Comparison of ENCODE assay signal across 1 cellular context in the genomic region with DNA sequence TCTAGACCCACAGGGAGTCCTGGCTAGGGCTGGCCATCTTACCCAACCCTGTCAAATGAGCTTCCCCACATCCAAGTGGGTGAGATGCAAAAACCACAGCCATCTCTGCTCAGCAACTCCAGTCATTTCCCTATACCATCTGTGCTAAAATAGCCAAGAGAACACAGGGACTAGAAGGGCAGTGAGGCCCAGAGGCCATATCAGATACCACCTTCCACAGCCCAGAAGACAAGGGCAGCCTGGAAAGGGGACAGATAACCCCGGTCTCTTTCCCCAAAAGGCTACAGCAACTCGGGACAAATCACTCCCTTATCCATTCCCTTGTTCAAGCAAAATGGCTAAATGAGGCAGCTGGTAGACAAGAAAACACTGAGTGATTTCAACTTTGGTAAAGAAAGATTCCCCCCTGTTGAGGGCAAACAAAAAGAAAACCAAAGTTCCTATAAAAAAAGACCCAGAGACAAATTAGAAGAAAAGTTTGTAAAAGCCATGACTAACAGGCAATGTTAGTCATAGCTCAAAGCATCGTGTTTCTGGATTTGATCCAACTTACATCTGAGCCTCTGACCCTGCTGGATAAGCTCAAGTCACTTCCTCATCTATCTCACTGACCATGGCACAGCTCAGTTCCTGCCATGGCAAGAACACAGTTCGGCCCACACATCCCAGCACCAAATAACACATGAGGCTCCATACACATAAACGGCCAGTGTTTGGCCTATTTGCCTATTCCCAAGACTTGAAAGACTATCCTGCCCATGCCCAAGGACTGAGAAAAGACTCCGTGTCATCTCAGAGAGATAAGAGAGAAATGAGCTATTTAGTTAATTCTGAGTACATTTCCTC.
TF ChIP-seq lines count a peak whose summit lies in the region.

No MANE protein-coding gene starts in this region.

TF ChIP-seq in K562, 482 proteins besides CTCF, POLR2A, EP300 and RAD21 (continued from another document and continues in another):
- TF ChIP-seq, protein P1, sequence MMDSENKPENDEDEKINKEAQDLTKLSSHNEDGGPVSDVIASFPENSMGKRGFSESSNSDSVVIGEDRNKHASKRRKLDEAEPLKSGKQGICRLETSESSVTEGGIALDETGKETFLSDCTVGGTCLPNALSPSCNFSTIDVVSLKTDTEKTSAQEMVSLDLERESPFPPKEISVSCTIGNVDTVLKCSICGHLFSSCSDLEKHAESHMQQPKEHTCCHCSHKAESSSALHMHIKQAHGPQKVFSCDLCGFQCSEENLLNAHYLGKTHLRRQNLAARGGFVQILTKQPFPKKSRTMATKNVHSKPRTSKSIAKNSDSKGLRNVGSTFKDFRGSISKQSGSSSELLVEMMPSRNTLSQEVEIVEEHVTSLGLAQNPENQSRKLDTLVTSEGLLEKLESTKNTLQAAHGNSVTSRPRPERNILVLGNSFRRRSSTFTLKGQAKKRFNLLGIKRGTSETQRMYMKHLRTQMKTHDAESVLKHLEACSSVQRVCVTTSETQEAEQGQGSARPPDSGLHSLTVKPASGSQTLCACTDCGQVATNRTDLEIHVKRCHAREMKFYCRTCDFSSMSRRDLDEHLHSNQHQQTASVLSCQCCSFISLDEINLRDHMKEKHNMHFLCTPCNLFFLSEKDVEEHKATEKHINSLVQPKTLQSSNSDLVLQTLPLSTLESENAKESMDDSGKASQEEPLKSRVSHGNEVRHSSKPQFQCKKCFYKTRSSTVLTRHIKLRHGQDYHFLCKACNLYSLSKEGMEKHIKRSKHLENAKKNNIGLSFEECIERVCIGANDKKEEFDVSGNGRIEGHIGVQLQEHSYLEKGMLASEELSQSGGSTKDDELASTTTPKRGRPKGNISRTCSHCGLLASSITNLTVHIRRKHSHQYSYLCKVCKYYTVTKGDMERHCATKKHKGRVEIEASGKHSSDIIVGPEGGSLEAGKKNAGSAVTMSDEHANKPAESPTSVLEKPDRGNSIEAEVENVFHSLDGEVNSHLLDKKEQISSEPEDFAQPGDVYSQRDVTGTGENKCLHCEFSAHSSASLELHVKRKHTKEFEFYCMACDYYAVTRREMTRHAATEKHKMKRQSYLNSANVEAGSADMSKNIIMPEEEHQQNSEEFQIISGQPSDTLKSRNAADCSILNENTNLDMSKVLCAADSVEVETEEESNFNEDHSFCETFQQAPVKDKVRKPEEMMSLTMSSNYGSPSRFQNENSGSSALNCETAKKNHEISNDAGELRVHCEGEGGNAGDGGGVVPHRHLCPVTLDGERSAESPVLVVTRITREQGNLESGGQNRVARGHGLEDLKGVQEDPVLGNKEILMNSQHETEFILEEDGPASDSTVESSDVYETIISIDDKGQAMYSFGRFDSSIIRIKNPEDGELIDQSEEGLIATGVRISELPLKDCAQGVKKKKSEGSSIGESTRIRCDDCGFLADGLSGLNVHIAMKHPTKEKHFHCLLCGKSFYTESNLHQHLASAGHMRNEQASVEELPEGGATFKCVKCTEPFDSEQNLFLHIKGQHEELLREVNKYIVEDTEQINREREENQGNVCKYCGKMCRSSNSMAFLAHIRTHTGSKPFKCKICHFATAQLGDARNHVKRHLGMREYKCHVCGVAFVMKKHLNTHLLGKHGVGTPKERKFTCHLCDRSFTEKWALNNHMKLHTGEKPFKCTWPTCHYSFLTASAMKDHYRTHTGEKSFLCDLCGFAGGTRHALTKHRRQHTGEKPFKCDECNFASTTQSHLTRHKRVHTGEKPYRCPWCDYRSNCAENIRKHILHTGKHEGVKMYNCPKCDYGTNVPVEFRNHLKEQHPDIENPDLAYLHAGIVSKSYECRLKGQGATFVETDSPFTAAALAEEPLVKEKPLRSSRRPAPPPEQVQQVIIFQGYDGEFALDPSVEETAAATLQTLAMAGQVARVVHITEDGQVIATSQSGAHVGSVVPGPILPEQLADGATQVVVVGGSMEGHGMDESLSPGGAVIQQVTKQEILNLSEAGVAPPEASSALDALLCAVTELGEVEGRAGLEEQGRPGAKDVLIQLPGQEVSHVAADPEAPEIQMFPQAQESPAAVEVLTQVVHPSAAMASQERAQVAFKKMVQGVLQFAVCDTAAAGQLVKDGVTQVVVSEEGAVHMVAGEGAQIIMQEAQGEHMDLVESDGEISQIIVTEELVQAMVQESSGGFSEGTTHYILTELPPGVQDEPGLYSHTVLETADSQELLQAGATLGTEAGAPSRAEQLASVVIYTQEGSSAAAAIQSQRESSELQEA (IDR thresholded peaks at IDR 0.05; ENCODE audit: low read depth), result no peak
- TF ChIP-seq FOXM1 (IDR thresholded peaks at IDR 0.05; ENCODE audit: low read depth), result no peak
- TF ChIP-seq FOXM1 (CRISPR knock-in tag; IDR thresholded peaks at IDR 0.05; ENCODE audit: low read depth), result no peak
- no peak for TF ChIP-seq ZNF232 (CRISPR knock-in tag; IDR thresholded peaks at IDR 0.05)
- peak; percentile 72 for TF ChIP-seq CBFA2T3 (IDR thresholded peaks at IDR 0.05)
- TF ChIP-seq ATF1 (CRISPR knock-in tag; IDR thresholded peaks at IDR 0.05), result no peak
- TF ChIP-seq ATF1 (tag; IDR thresholded peaks at IDR 0.05), result peak; percentile 30; the same call in 1 of the 2 replicates
- no peak; the same call in 1 of the 2 replicates for TF ChIP-seq MTA2 (IDR thresholded peaks at IDR 0.05; ENCODE audit: low read depth)
- TF ChIP-seq ZNF707 (CRISPR knock-in tag; conservative IDR thresholded peaks at IDR 0.05), result no peak
- TF ChIP-seq RBFOX2 (IDR thresholded peaks at IDR 0.05; ENCODE audit: low read depth, low read length), result no peak
- TF ChIP-seq MYNN (IDR thresholded peaks at IDR 0.05), result peak; percentile 81; the same call in 1 of the 2 replicates
- TF ChIP-seq MYNN (CRISPR knock-in tag; IDR thresholded peaks at IDR 0.05), result no peak
- no peak for TF ChIP-seq ZFP36 (IDR thresholded peaks at IDR 0.05; ENCODE audit: low read depth, low read length, partially characterized antibody)
- TF ChIP-seq DMBX1 (CRISPR knock-in tag; IDR thresholded peaks at IDR 0.05; ENCODE audit: borderline replicate concordance), result peak; percentile 69; the same call in 1 of the 2 replicates
- TF ChIP-seq CBX1 (IDR thresholded peaks at IDR 0.05; ENCODE audit: low read depth), result no peak
- TF ChIP-seq, protein P2, sequence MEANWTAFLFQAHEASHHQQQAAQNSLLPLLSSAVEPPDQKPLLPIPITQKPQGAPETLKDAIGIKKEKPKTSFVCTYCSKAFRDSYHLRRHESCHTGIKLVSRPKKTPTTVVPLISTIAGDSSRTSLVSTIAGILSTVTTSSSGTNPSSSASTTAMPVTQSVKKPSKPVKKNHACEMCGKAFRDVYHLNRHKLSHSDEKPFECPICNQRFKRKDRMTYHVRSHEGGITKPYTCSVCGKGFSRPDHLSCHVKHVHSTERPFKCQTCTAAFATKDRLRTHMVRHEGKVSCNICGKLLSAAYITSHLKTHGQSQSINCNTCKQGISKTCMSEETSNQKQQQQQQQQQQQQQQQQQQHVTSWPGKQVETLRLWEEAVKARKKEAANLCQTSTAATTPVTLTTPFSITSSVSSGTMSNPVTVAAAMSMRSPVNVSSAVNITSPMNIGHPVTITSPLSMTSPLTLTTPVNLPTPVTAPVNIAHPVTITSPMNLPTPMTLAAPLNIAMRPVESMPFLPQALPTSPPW (CRISPR knock-in tag; IDR thresholded peaks at IDR 0.05), result peak; percentile 16; the same call in 1 of the 2 replicates
- TF ChIP-seq ZNF507 (tag; conservative IDR thresholded peaks at IDR 0.05), result no peak
- peak; percentile 44 for TF ChIP-seq ZNF766 (CRISPR knock-in tag; conservative IDR thresholded peaks at IDR 0.05)
- TF ChIP-seq, protein P3, sequence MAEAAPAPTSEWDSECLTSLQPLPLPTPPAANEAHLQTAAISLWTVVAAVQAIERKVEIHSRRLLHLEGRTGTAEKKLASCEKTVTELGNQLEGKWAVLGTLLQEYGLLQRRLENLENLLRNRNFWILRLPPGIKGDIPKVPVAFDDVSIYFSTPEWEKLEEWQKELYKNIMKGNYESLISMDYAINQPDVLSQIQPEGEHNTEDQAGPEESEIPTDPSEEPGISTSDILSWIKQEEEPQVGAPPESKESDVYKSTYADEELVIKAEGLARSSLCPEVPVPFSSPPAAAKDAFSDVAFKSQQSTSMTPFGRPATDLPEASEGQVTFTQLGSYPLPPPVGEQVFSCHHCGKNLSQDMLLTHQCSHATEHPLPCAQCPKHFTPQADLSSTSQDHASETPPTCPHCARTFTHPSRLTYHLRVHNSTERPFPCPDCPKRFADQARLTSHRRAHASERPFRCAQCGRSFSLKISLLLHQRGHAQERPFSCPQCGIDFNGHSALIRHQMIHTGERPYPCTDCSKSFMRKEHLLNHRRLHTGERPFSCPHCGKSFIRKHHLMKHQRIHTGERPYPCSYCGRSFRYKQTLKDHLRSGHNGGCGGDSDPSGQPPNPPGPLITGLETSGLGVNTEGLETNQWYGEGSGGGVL (CRISPR knock-in tag; IDR thresholded peaks at IDR 0.05), result no peak
- TF ChIP-seq, protein P4, sequence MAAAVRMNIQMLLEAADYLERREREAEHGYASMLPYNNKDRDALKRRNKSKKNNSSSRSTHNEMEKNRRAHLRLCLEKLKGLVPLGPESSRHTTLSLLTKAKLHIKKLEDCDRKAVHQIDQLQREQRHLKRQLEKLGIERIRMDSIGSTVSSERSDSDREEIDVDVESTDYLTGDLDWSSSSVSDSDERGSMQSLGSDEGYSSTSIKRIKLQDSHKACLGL (CRISPR knock-in tag; IDR thresholded peaks at IDR 0.05; ENCODE audit: borderline replicate concordance, poor library complexity, severe bottlenecking), result no peak
- no peak for TF ChIP-seq ZFP1 (CRISPR knock-in tag; IDR thresholded peaks at IDR 0.05)
- TF ChIP-seq, protein P5, sequence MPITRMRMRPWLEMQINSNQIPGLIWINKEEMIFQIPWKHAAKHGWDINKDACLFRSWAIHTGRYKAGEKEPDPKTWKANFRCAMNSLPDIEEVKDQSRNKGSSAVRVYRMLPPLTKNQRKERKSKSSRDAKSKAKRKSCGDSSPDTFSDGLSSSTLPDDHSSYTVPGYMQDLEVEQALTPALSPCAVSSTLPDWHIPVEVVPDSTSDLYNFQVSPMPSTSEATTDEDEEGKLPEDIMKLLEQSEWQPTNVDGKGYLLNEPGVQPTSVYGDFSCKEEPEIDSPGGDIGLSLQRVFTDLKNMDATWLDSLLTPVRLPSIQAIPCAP (CRISPR knock-in tag; IDR thresholded peaks at IDR 0.05; ENCODE audit: borderline replicate concordance), result no peak
- TF ChIP-seq, protein P6, sequence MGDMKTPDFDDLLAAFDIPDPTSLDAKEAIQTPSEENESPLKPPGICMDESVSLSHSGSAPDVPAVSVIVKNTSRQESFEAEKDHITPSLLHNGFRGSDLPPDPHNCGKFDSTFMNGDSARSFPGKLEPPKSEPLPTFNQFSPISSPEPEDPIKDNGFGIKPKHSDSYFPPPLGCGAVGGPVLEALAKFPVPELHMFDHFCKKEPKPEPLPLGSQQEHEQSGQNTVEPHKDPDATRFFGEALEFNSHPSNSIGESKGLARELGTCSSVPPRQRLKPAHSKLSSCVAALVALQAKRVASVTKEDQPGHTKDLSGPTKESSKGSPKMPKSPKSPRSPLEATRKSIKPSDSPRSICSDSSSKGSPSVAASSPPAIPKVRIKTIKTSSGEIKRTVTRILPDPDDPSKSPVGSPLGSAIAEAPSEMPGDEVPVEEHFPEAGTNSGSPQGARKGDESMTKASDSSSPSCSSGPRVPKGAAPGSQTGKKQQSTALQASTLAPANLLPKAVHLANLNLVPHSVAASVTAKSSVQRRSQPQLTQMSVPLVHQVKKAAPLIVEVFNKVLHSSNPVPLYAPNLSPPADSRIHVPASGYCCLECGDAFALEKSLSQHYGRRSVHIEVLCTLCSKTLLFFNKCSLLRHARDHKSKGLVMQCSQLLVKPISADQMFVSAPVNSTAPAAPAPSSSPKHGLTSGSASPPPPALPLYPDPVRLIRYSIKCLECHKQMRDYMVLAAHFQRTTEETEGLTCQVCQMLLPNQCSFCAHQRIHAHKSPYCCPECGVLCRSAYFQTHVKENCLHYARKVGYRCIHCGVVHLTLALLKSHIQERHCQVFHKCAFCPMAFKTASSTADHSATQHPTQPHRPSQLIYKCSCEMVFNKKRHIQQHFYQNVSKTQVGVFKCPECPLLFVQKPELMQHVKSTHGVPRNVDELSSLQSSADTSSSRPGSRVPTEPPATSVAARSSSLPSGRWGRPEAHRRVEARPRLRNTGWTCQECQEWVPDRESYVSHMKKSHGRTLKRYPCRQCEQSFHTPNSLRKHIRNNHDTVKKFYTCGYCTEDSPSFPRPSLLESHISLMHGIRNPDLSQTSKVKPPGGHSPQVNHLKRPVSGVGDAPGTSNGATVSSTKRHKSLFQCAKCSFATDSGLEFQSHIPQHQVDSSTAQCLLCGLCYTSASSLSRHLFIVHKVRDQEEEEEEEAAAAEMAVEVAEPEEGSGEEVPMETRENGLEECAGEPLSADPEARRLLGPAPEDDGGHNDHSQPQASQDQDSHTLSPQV (IDR thresholded peaks at IDR 0.05), result peak; percentile 93
- TF ChIP-seq, protein P7, sequence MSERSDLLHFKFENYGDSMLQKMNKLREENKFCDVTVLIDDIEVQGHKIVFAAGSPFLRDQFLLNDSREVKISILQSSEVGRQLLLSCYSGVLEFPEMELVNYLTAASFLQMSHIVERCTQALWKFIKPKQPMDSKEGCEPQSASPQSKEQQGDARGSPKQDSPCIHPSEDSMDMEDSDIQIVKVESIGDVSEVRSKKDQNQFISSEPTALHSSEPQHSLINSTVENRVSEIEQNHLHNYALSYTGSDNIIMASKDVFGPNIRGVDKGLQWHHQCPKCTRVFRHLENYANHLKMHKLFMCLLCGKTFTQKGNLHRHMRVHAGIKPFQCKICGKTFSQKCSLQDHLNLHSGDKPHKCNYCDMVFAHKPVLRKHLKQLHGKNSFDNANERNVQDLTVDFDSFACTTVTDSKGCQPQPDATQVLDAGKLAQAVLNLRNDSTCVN (CRISPR knock-in tag; IDR thresholded peaks at IDR 0.05), result no peak
- no peak for TF ChIP-seq ESRRA (IDR thresholded peaks at IDR 0.05; ENCODE audit: borderline replicate concordance, low read depth)
- TF ChIP-seq MEF2D (tag; conservative IDR thresholded peaks at IDR 0.05; ENCODE audit: low read depth), result 0 out of 2 replicates have a peak, but pooled peaks have one; percentile 40
- no peak for TF ChIP-seq ZNF23 (CRISPR knock-in tag; IDR thresholded peaks at IDR 0.05)
- TF ChIP-seq SMARCB1 (IDR thresholded peaks at IDR 0.05; ENCODE audit: insufficient read length, low read depth), result no peak
- no peak for TF ChIP-seq PCBP1 (IDR thresholded peaks at IDR 0.05; ENCODE audit: low read depth, low read length, poor library complexity, severe bottlenecking)
- TF ChIP-seq NELFE (IDR thresholded peaks at IDR 0.05; ENCODE audit: insufficient read depth, insufficient read length), result no peak
- peak; percentile 57; the same call in 1 of the 2 replicates for TF ChIP-seq CTBP1 (IDR thresholded peaks at IDR 0.05; ENCODE audit: borderline replicate concordance)
- TF ChIP-seq, protein P8, sequence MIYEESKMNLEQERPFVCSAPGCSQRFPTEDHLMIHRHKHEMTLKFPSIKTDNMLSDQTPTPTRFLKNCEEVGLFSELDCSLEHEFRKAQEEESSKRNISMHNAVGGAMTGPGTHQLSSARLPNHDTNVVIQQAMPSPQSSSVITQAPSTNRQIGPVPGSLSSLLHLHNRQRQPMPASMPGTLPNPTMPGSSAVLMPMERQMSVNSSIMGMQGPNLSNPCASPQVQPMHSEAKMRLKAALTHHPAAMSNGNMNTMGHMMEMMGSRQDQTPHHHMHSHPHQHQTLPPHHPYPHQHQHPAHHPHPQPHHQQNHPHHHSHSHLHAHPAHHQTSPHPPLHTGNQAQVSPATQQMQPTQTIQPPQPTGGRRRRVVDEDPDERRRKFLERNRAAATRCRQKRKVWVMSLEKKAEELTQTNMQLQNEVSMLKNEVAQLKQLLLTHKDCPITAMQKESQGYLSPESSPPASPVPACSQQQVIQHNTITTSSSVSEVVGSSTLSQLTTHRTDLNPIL (CRISPR knock-in tag; IDR thresholded peaks at IDR 0.05), result no peak
- no peak for TF ChIP-seq POLR3G (IDR thresholded peaks at IDR 0.05; ENCODE audit: extremely low read depth, insufficient read length, insufficient replicate concordance)
